In genomic region chr5:142726188-142726731, GRCh38 we compare ENCODE assay signal across 15 cellular contexts. TPM values are rescaled to one million over a fixed set of nuclear protein-coding genes. Genes with fewer than 3 reads are reported as not detected.
DNase-seq lines count a peak whose midpoint lies in the region; ATAC-seq and TF ChIP-seq lines count a peak whose summit lies in the region.
"Had no signal": no experiment of that assay in that cellular context is flagged by ENCODE, and none has a peak within 500 bp of the region (broad histone marks: within the 10 kb centered on the region; RNA-seq: fewer than 3 reads in every experiment).

No MANE protein-coding gene starts in this region.

- peak overlapping the region; percentile 53 for H3K9ac ChIP-seq in SK-N-MC (ENCODE audit: insufficient read length)

- H3K4me3 ChIP-seq in HFF-Myc (replicated peaks; ENCODE audit: low read depth, low read length) = no peak overlapping the region
- peak overlapping the region; percentile 41 for H3K4me3 ChIP-seq in SK-N-MC
- H3K4me3 ChIP-seq in prostate gland = no peak overlapping the region
- H3K4me3 ChIP-seq: hepatocyte, upper lobe of left lung had no signal

- TF ChIP-seq CTCF in HFF-Myc (IDR thresholded peaks at IDR 0.05; ENCODE audit: low read depth, low read length, missing control alignments) (no peak), prostate gland (IDR thresholded peaks at IDR 0.05) (no peak)

- H3K27ac ChIP-seq in SK-N-MC (peak overlapping the region; percentile 96), prostate gland (no peak overlapping the region)
- H3K27ac ChIP-seq: hepatocyte had no signal

- 88% methylated on average over 2 of the region's 2 CpGs for whole genome bisulfite sequencing in prostate gland

- H3K27me3 ChIP-seq in prostate gland (replicated peaks; ENCODE audit: insufficient read depth) = no peaks in the 10 kb centered on the region
- H3K27me3 ChIP-seq: hepatocyte, upper lobe of left lung had no signal

- H3K36me3 ChIP-seq in SK-N-MC (ENCODE audit: insufficient read depth, low read length) = no peaks in the 10 kb centered on the region
- no peaks in the 10 kb centered on the region for H3K36me3 ChIP-seq in prostate gland
- H3K36me3 ChIP-seq: upper lobe of left lung had no signal

- H3K4me1 ChIP-seq in prostate gland (replicated peaks) = no peaks in the 10 kb centered on the region

- peak; percentile 61 for DNase-seq in AG08395 (ENCODE audit: low spot score)
- peak; percentile 77 for DNase-seq in HFF-Myc (ENCODE audit: extremely low read depth, low read depth)
- peak; percentile 55 for DNase-seq in SK-N-MC (ENCODE audit: low read depth, low spot score)
- DNase-seq in foreskin melanocyte = peak; percentile 80
- no peak for DNase-seq in NCI-H82 (lab: John Stamatoyannopoulos, UW)
- DNase-seq in stimulated activated CD8-positive, alpha-beta memory T cell treated with anti-CD3 and anti-CD28 coated beads, Interleukin-4, amount 100 ng/mL, for 48 hours = no peak
- DNase-seq in prostate gland (ENCODE audit: low spot score) = no peak
- DNase-seq: activated naive CD4-positive, alpha-beta T cell treated with Interleukin-2 at 50 U/mL for 16 hours; GOT3; NCI-H1105; right cardiac atrium; T-helper 2 cell; upper lobe of left lung had no signal

- H3K9me3 ChIP-seq in SK-N-MC (ENCODE audit: low read depth, low read length) = no peaks in the 10 kb centered on the region
- H3K9me3 ChIP-seq in prostate gland = no peaks in the 10 kb centered on the region
- H3K9me3 ChIP-seq: upper lobe of left lung had no signal

- intact Hi-C loops in prostate gland (cut with DNase I) = no loop called here

- no peak for ATAC-seq in HG03457 (IDR thresholded peaks at IDR 0.05; ENCODE audit: unreplicated experiment)

- no peak for TF ChIP-seq POLR2A in prostate gland (IDR thresholded peaks at IDR 0.05)

RNA-seq across cellular contexts. Expression of gene FGF1, which starts 40.4 kb away (rescaled TPM):
- total RNA-seq in prostate gland = 1 to 10 TPM; 2.0 to 9.4 TPM

RNA-seq across cellular contexts. Expression of gene ARHGAP26, which starts 43.9 kb away (rescaled TPM):
- total RNA-seq in prostate gland = 10 to 100 TPM; 11.7 to 39.8 TPM

Comparison
In these comparisons a context has a peak if more than half of its experiments do, and no peak if none do; other contexts are left out.
1. DNase-seq: peak in AG08395 (single experiment), HFF-Myc (single experiment), SK-N-MC (single experiment) and foreskin melanocyte (single experiment); none in NCI-H82 (single experiment), stimulated activated CD8-positive, alpha-beta memory T cell treated with anti-CD3 and anti-CD28 coated beads, Interleukin-4, amount 100 ng/mL, for 48 hours (single experiment) and prostate gland (single experiment).